Comparison of ENCODE assay signal across 17 cellular contexts in the genomic region with DNA sequence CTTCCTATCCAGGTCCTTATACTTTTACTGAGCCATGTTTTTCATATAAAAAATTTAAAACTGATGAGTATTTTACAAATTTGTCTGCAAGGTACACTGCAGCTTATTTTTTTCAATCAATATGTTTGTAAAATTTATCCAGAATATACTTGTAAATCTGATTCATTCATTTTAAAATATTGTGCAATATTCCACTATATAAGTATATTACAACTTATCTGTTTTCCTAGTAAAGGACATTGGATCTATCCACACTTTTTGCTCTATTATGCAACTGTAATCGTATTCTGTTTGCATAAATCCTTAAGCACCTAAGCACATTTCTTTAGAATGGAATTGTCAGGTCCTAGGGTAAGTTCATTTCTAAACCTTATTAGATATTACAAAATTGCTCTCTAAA. TPM values are rescaled to one million over a fixed set of nuclear protein-coding genes. Genes with fewer than 3 reads are reported as not detected.
A peak's percentile ranks its signal among the peaks of the same experiment; 100 is the strongest.
DNase-seq lines count a peak whose midpoint lies in the region; ATAC-seq, FAIRE-seq and TF ChIP-seq lines count a peak whose summit lies in the region.
"Had no signal": no experiment of that assay in that cellular context is flagged by ENCODE, and none has a peak within 500 bp of the region (broad histone marks: within the 10 kb centered on the region; RNA-seq: fewer than 3 reads in every experiment).

No MANE protein-coding gene starts in this region.

- H3K4me1 ChIP-seq in K562 (replicated peaks in 1 of 2; ENCODE audit: control insufficient read depth in 2 of 2, insufficient read depth in 2 of 2, low read length in 2 of 2) (no peaks in the 10 kb centered on the region), endothelial cell of umbilical vein (ENCODE audit: control insufficient read depth, extremely low read depth, insufficient read depth, low read length) (peaks cover 26% of the 10 kb centered on the region)

- TF ChIP-seq EP300 in K562 (IDR thresholded peaks at IDR 0.05; ENCODE audit: low read length) = no peak

- H4K20me1 ChIP-seq in K562 (replicated peaks; ENCODE audit: control insufficient read depth, insufficient read depth, low read length) (no peaks in the 10 kb centered on the region), endothelial cell of umbilical vein (replicated peaks; ENCODE audit: control insufficient read depth, extremely low read depth, insufficient read depth, low read length) (peaks cover 3% of the 10 kb centered on the region)

- H3K36me3 Mint-ChIP-seq in memory B cell = peaks cover 41% of the 10 kb centered on the region
- H3K36me3 Mint-ChIP-seq in stimulated activated memory B cell treated with anti-CD40 and anti-IgM and Interleukin-4, amounts not matched to agents 10 μg/mL and 1 μg/mL and 100 μg/mL, for 72 hours = peaks cover 9% of the 10 kb centered on the region
- H3K36me3 Mint-ChIP-seq: CD4-positive, alpha-beta memory T cell had no signal

- H3K9me1 ChIP-seq in K562 (ENCODE audit: control insufficient read depth, insufficient read depth, low read length) (no peaks in the 10 kb centered on the region), endothelial cell of umbilical vein (replicated peaks; ENCODE audit: control insufficient read depth, extremely low read depth, insufficient read depth, low read length) (no peaks in the 10 kb centered on the region)

- H3K27ac ChIP-seq in K562 (ENCODE audit: extremely low read depth, low read depth, low read length) = no peak overlapping the region
- H3K27ac ChIP-seq in endothelial cell of umbilical vein (ENCODE audit: insufficient read depth, low read depth, low read length) = no peak overlapping the region

- FAIRE-seq in K562 (lab: Jason Lieb, UNC) (no peak), endothelial cell of umbilical vein (lab: Jason Lieb, UNC) (no peak), HTR-8/SVneo (lab: Jason Lieb, UNC) (no peak)

- H3K27me3 ChIP-seq in K562 (ENCODE audit: control insufficient read depth in 2 of 2, insufficient read depth in 2 of 2, low read length in 2 of 2) = no peaks in the 10 kb centered on the region
- no peaks in the 10 kb centered on the region for H3K27me3 ChIP-seq in endothelial cell of umbilical vein (ENCODE audit: control insufficient read depth in 2 of 2, insufficient read depth in 2 of 2, low read length in 2 of 2)

- TF ChIP-seq CTCF in K562 (IDR thresholded peaks at IDR 0.05 in 2 of 3, conservative IDR thresholded peaks at IDR 0.05 in 1 of 3; ENCODE audit: insufficient read depth in 2 of 3, low read depth in 1 of 3, low read length in 3 of 3) = no peak
- no peak for TF ChIP-seq CTCF in endothelial cell of umbilical vein (IDR thresholded peaks at IDR 0.05; ENCODE audit: extremely low read depth in 1 of 2, insufficient read depth in 1 of 2, low read depth in 1 of 2, low read length in 2 of 2)

- no peak for TF ChIP-seq RAD21 in K562 (CRISPR knock-in tag; conservative IDR thresholded peaks at IDR 0.05 in 1 of 2, IDR thresholded peaks at IDR 0.05 in 1 of 2)

- H3K4me2 ChIP-seq in K562 (ENCODE audit: insufficient read depth, low read length) = no peak overlapping the region
- peak overlapping the region; percentile 9 for H3K4me2 ChIP-seq in endothelial cell of umbilical vein (ENCODE audit: insufficient read depth, low read length)
- H3K4me2 ChIP-seq: GM23338 had no signal

- H3K4me3 ChIP-seq in K562 (no peak overlapping the region), endothelial cell of umbilical vein (replicated peaks in 1 of 3; ENCODE audit: insufficient read depth in 1 of 3, low read depth in 1 of 3, low read length in 3 of 3) (no peak overlapping the region)
- H3K4me3 ChIP-seq: GM23338 had no signal

- no peaks in the 10 kb centered on the region for H3K9me3 Mint-ChIP-seq in memory B cell
- H3K9me3 Mint-ChIP-seq in stimulated activated memory B cell treated with anti-CD40 and anti-IgM and Interleukin-4, amounts not matched to agents 10 μg/mL and 1 μg/mL and 100 μg/mL, for 72 hours = no peaks in the 10 kb centered on the region

- H2AFZ ChIP-seq in K562 (ENCODE audit: low read depth, low read length) (no peak overlapping the region), endothelial cell of umbilical vein (ENCODE audit: low read depth, low read length) (no peak overlapping the region)
- H2AFZ ChIP-seq: GM23338 had no signal

- H3K27ac Mint-ChIP-seq in memory B cell = peak overlapping the region; percentile 77
- H3K27ac Mint-ChIP-seq in stimulated activated memory B cell treated with anti-CD40 and anti-IgM and Interleukin-4, amounts not matched to agents 10 μg/mL and 1 μg/mL and 100 μg/mL, for 72 hours = peak overlapping the region; percentile 83
- H3K27ac Mint-ChIP-seq: CD4-positive, alpha-beta memory T cell; GM23338; H9 had no signal

- dilution Hi-C loops in endothelial cell of umbilical vein (cut with MboI; ENCODE audit: extremely low pct_ligation_motif_present, low sequenced_read_pairs) = no loop called here

- DNase-seq in K562 (ENCODE audit: extremely low read depth in 1 of 4, low spot score in 3 of 4) (no peak), endothelial cell of umbilical vein (ENCODE audit: low read depth, low spot score) (no peak), memory B cell (ENCODE audit: low spot score in 2 of 2) (no peak), HTR-8/SVneo (ENCODE audit: insufficient read length, low spot score) (no peak), NOMO-1 treated with DMSO at 0.1 percent for 48 hours (lab: John Stamatoyannopoulos, UW; ENCODE audit: unreplicated experiment) (no peak)
- no peak for DNase-seq in activated CD8-positive, alpha-beta memory T cell treated with anti-CD3 and anti-CD28 coated beads for 24 hours
- DNase-seq: C1 segment of cervical spinal cord; Calu3; CD4-positive, alpha-beta memory T cell; COR-L47; DMS53; DMS79 treated with DMSO at 0.1 percent for 48 hours; GF-D8; H9 had no signal

- WGBS in K562 (ENCODE audit: insufficient coverage, low coverage, missing lambda C conversion rate) = 6% methylated on average over 1 of the region's 1 CpG

- in situ Hi-C loops in K562 (cut with MboI) = no loop called here

- ATAC-seq in K562 (no peak), memory B cell (ENCODE audit: low read depth) (no peak)
- no peak for ATAC-seq in stimulated activated memory B cell treated with anti-CD40 and anti-IgM and Interleukin-4, amounts not matched to agents 10 μg/mL and 1 μg/mL and 100 μg/mL, for 72 hours
- ATAC-seq: HCT116 had no signal

- intact Hi-C loops in K562 (cut with micrococcal nuclease) = no loop called here
- intact Hi-C loops in endothelial cell of umbilical vein (cut with micrococcal nuclease) = loop anchor here (1.0 kb wide), 1 partner anchor 50 kb away; a partner anchor contains a TSS

- no peak overlapping the region for H3K9ac ChIP-seq in K562 (ENCODE audit: insufficient read depth in 1 of 2, low read depth in 2 of 2, low read length in 2 of 2)
- no peak overlapping the region for H3K9ac ChIP-seq in endothelial cell of umbilical vein (replicated peaks; ENCODE audit: extremely low read depth, insufficient read depth, low read length)

- no peak overlapping the region for H3K4me3 Mint-ChIP-seq in memory B cell
- H3K4me3 Mint-ChIP-seq in stimulated activated memory B cell treated with anti-CD40 and anti-IgM and Interleukin-4, amounts not matched to agents 10 μg/mL and 1 μg/mL and 100 μg/mL, for 72 hours = no peak overlapping the region
- H3K4me3 Mint-ChIP-seq: CD4-positive, alpha-beta memory T cell; GM23338; H9 had no signal

- no peaks in the 10 kb centered on the region for H3K27me3 Mint-ChIP-seq in memory B cell
- H3K27me3 Mint-ChIP-seq in stimulated activated memory B cell treated with anti-CD40 and anti-IgM and Interleukin-4, amounts not matched to agents 10 μg/mL and 1 μg/mL and 100 μg/mL, for 72 hours = no peaks in the 10 kb centered on the region

- BruUV-seq in K562 (replicated peaks; lab: Mats Ljungman, UMichigan) (no TSS peak), endothelial cell of umbilical vein (replicated peaks; lab: Mats Ljungman, UMichigan) (no TSS peak)

- H3K4me1 Mint-ChIP-seq in memory B cell = peaks cover 67% of the 10 kb centered on the region
- peaks cover 89% of the 10 kb centered on the region for H3K4me1 Mint-ChIP-seq in stimulated activated memory B cell treated with anti-CD40 and anti-IgM and Interleukin-4, amounts not matched to agents 10 μg/mL and 1 μg/mL and 100 μg/mL, for 72 hours

- H3K79me2 ChIP-seq in K562 (ENCODE audit: control insufficient read depth, insufficient read depth, low read length) (no peaks in the 10 kb centered on the region), endothelial cell of umbilical vein (ENCODE audit: control insufficient read depth, insufficient read depth, low read length) (peaks cover 16% of the 10 kb centered on the region)

- H3K9me3 ChIP-seq in K562 (replicated peaks; ENCODE audit: control insufficient read depth, insufficient read depth, low read depth, low read length) (no peaks in the 10 kb centered on the region), endothelial cell of umbilical vein (replicated peaks; ENCODE audit: control insufficient read depth, insufficient read depth, low read length) (no peaks in the 10 kb centered on the region)

- CTCF ChIA-PET in K562 (lab: Yijun Ruan, JAX; ENCODE audit: low intra/inter-chr PET ratio) (no interaction called here), endothelial cell of umbilical vein (lab: Charles Lee) (no interaction called here)

- TF ChIP-seq POLR2A in K562 (conservative IDR thresholded peaks at IDR 0.05) (no peak), endothelial cell of umbilical vein (IDR thresholded peaks at IDR 0.05; ENCODE audit: low read depth, low read length) (no peak)

- no peaks in the 10 kb centered on the region for H3K36me3 ChIP-seq in K562 (ENCODE audit: control insufficient read depth, insufficient read depth, low read length)
- H3K36me3 ChIP-seq in endothelial cell of umbilical vein (ENCODE audit: control insufficient read depth in 2 of 2, extremely low read depth in 1 of 2, insufficient read depth in 2 of 2, low read length in 2 of 2) = no peaks in the 10 kb centered on the region

- POLR2A ChIA-PET in K562 (lab: Yijun Ruan, JAX) = no interaction called here
- POLR2A ChIA-PET in endothelial cell of umbilical vein (lab: Charles Lee) = no interaction called here

RNA-seq across cellular contexts. Expression of a gene that starts 49.5 kb away (rescaled TPM):
- total RNA-seq in K562 (2011; cell fraction: chromatin; rRNA removed; ENCODE audit: low replicate concordance) = not detected in 2 replicates
- total RNA-seq in K562 (2011; cell fraction: nucleolus; rRNA removed) = not detected in 2 replicates
- not detected in 2 replicates for total RNA-seq in K562 (2011; cell fraction: nucleoplasm; rRNA removed)
- total RNA-seq in K562 (2014; rRNA removed) = not detected in 2 replicates
- not detected in 2 replicates for total RNA-seq in K562 (2014; rRNA removed; fragmentation: Illumina TruSeq; extraction: Trizol)
- not detected in 2 replicates for total RNA-seq in K562 (2015; rRNA removed; fragmentation: Illumina TruSeq; extraction: Trizol)
- 0.02 and 0.13 TPM in 2 replicates for total RNA-seq in K562 (2021)
- polyA plus RNA-seq in K562 (2011; rRNA removed) = not detected in 2 replicates
- not detected in 2 replicates for polyA plus RNA-seq in K562 (2011; cell fraction: cytosol; rRNA removed)
- polyA plus RNA-seq in K562 (2011; cell fraction: nucleus; rRNA removed) = not detected in 2 replicates
- not detected in 2 replicates for polyA plus RNA-seq in K562 (2012)
- polyA plus RNA-seq in K562 (2014; fragmentation: Illumina TruSeq; extraction: Trizol) = not detected in 2 replicates
- polyA plus RNA-seq in K562 (2014; fragmentation: Nextera tagmentation; extraction: Ambion mirVana) = not detected
- polyA plus RNA-seq in K562 (2014; rRNA removed) = not detected in 2 replicates
- polyA minus RNA-seq in K562 (2011; rRNA and poly(A)+ RNA removed) = not detected in 2 replicates
- not detected in 2 replicates for polyA minus RNA-seq in K562 (2011; cell fraction: cytosol; rRNA and poly(A)+ RNA removed)
- polyA minus RNA-seq in K562 (2011; cell fraction: nucleus; rRNA and poly(A)+ RNA removed) = not detected in 2 replicates
- 43.4 and 45.3 TPM in 2 replicates for total RNA-seq in endothelial cell of umbilical vein
- polyA plus RNA-seq in endothelial cell of umbilical vein = 21.7 and 22.7 TPM in 2 replicates
- polyA plus RNA-seq in endothelial cell of umbilical vein (2011; cell fraction: cytosol; rRNA removed) = 23.4 and 25.8 TPM in 2 replicates
- polyA plus RNA-seq in endothelial cell of umbilical vein (2011; cell fraction: nucleus; rRNA removed) = 30.4 and 32.7 TPM in 2 replicates
- polyA plus RNA-seq in endothelial cell of umbilical vein (2012) = 32.1 and 38.4 TPM in 2 replicates
- polyA minus RNA-seq in endothelial cell of umbilical vein = 104 and 116 TPM in 2 replicates
- 7.9 TPM for polyA minus RNA-seq in endothelial cell of umbilical vein (2011; cell fraction: cytosol; rRNA and poly(A)+ RNA removed)
- polyA minus RNA-seq in endothelial cell of umbilical vein (2011; cell fraction: nucleus; rRNA and poly(A)+ RNA removed) = 85.7 and 121 TPM in 2 replicates

Comparison
In these comparisons a context has a peak if more than half of its experiments do, and no peak if none do; other contexts are left out.
1. RNA of a gene that starts 49.5 kb away (total RNA-seq): 43.4 to 45.3 TPM in endothelial cell of umbilical vein; 0.02 to 0.13 TPM in K562; every median in the first group is over 10 times any median in the second.